14 cellular contexts compared by ENCODE assay signal in the genomic region with DNA sequence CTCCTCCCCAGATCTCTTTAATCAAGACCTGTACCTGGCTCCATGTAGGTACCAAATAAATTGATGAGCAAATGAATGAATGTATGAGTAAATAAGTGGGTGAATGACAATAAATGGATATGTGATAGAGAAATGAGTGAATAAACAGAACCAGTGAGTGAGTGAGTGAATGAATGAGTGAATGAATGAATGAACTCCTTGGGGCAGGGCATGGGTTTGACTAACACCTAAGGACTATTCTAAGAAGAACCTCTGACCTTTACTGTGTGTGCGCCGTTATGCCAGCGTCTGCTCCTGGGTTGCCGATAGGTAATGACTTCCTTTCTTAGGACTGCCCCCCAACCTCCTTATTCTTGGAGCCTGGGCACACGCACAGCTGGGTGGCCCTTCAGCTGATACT. TPM values are rescaled to one million over a fixed set of nuclear protein-coding genes. Genes with fewer than 3 reads are reported as not detected.
DNase-seq lines count a peak whose midpoint lies in the region; ATAC-seq and TF ChIP-seq lines count a peak whose summit lies in the region.
"Had no signal": no experiment of that assay in that cellular context is flagged by ENCODE, and none has a peak within 500 bp of the region (broad histone marks: within the 10 kb centered on the region; RNA-seq: fewer than 3 reads in every experiment).

No MANE protein-coding gene starts in this region.

- peaks cover 10% of the 10 kb centered on the region for H3K79me1 ChIP-seq in trophoblast cell (ENCODE audit: low read length)

- no CpG with 5 or more reads among the region's 5 CpGs for whole genome bisulfite sequencing in trophoblast cell (ENCODE audit: extremely low coverage, insufficient coverage, insufficient read length)

- H3K27me3 ChIP-seq in trophoblast cell (ENCODE audit: insufficient read depth, low read length) (no peaks in the 10 kb centered on the region), PC-3 (ENCODE audit: low read length) (no peaks in the 10 kb centered on the region)
- H3K27me3 ChIP-seq: body of pancreas, testis had no signal

- POLR2A ChIA-PET in PC-3 (lab: Charles Lee; ENCODE audit: unreplicated experiment): no interaction called here

- H2BK12ac ChIP-seq in trophoblast cell (ENCODE audit: low read length): peak overlapping the region; percentile 68

- H3F3A ChIP-seq in PC-3 (ENCODE audit: low read length, unreplicated experiment): no peaks in the 10 kb centered on the region

- no peaks in the 10 kb centered on the region for H3K9me3 Mint-ChIP-seq in T-helper 1 cell treated with Interleukin-12 subunit alpha and Interleukin-12 subunit beta and Interleukin-4 antibody, amounts not matched to agents 30 μg/mL and 1 μg/mL, for 36 hours
- H3K9me3 Mint-ChIP-seq in IgD-negative memory B cell: peaks cover 0 to 2% (median 2%) of the 10 kb centered on the region in 3 donors
- H3K9me3 Mint-ChIP-seq in dendritic cell treated with granulocyte-macrophage colony-stimulating factor and Interleukin-4, amounts not matched to agents 40 ng/mL and 50 ng/mL, for 4 days: no peaks in the 10 kb centered on the region
- H3K9me3 Mint-ChIP-seq: endodermal cell had no signal

- H3K27me3 Mint-ChIP-seq in T-helper 1 cell treated with Interleukin-12 subunit alpha and Interleukin-12 subunit beta and Interleukin-4 antibody, amounts not matched to agents 30 μg/mL and 1 μg/mL, for 36 hours (ENCODE audit: low read depth): peaks cover 4% of the 10 kb centered on the region
- H3K27me3 Mint-ChIP-seq in IgD-negative memory B cell: no peaks in the 10 kb centered on the region
- peaks cover 8% of the 10 kb centered on the region for H3K27me3 Mint-ChIP-seq in dendritic cell treated with granulocyte-macrophage colony-stimulating factor and Interleukin-4, amounts not matched to agents 40 ng/mL and 50 ng/mL, for 4 days

- peak overlapping the region; percentile 42 for H3K14ac ChIP-seq in trophoblast cell (ENCODE audit: low read length)

- CTCF ChIA-PET in PC-3 (lab: Charles Lee): no interaction called here

- intact Hi-C loops in dendritic cell treated with granulocyte-macrophage colony-stimulating factor and Interleukin-4, amounts not matched to agents 40 ng/mL and 50 ng/mL, for 4 days (cut with micrococcal nuclease): no loop called here
- intact Hi-C loops in PC-3 (cut with micrococcal nuclease): no loop called here

- no peak overlapping the region for H3K23ac ChIP-seq in trophoblast cell (ENCODE audit: low read length)

- H3K4ac ChIP-seq in trophoblast cell (ENCODE audit: low read depth, low read length): no peak overlapping the region

- H3K36me3 ChIP-seq in trophoblast cell (ENCODE audit: control insufficient read depth in 1 of 2, insufficient read depth in 2 of 2, low read length in 2 of 2): no peaks in the 10 kb centered on the region
- peaks cover 9% of the 10 kb centered on the region for H3K36me3 ChIP-seq in PC-3 (ENCODE audit: low read depth, low read length)
- H3K36me3 ChIP-seq: neutrophil had no signal

- H3K9ac ChIP-seq in trophoblast cell (ENCODE audit: low read length): no peak overlapping the region
- H3K9ac ChIP-seq in PC-3 (ENCODE audit: low read length): no peak overlapping the region

- H3K9me2 ChIP-seq in PC-3 (replicated peaks; ENCODE audit: low read length): no peaks in the 10 kb centered on the region

- H4K91ac ChIP-seq in trophoblast cell (ENCODE audit: low read depth, low read length): peak overlapping the region; percentile 11

- peak overlapping the region; percentile 48 for H3K4me3 Mint-ChIP-seq in T-helper 1 cell treated with Interleukin-12 subunit alpha and Interleukin-12 subunit beta and Interleukin-4 antibody, amounts not matched to agents 30 μg/mL and 1 μg/mL, for 36 hours
- peak overlapping the region in 3 of 4 donors; percentile 12 to 98 (median 71) for H3K4me3 Mint-ChIP-seq in IgD-negative memory B cell
- H3K4me3 Mint-ChIP-seq in dendritic cell treated with granulocyte-macrophage colony-stimulating factor and Interleukin-4, amounts not matched to agents 40 ng/mL and 50 ng/mL, for 4 days: no peak overlapping the region

- no peak overlapping the region for H2AK5ac ChIP-seq in trophoblast cell (ENCODE audit: low read length)

- peak overlapping the region; percentile 25 for H4K8ac ChIP-seq in trophoblast cell (ENCODE audit: low read depth, low read length)

- H4K12ac ChIP-seq in trophoblast cell (ENCODE audit: low read depth, low read length): no peak overlapping the region

- H4K20me1 ChIP-seq in PC-3 (ENCODE audit: low read length): no peaks in the 10 kb centered on the region

- peaks cover 6% of the 10 kb centered on the region for H3K36me3 Mint-ChIP-seq in T-helper 1 cell treated with Interleukin-12 subunit alpha and Interleukin-12 subunit beta and Interleukin-4 antibody, amounts not matched to agents 30 μg/mL and 1 μg/mL, for 36 hours (ENCODE audit: low read depth)
- peaks cover 6% of the 10 kb centered on the region for H3K36me3 Mint-ChIP-seq in IgD-negative memory B cell
- H3K36me3 Mint-ChIP-seq in dendritic cell treated with granulocyte-macrophage colony-stimulating factor and Interleukin-4, amounts not matched to agents 40 ng/mL and 50 ng/mL, for 4 days (ENCODE audit: low read depth): peaks cover 29% of the 10 kb centered on the region

- H2AFZ ChIP-seq in trophoblast cell (ENCODE audit: insufficient read depth, low read length, poor library complexity) (no peak overlapping the region), PC-3 (ENCODE audit: low read length) (no peak overlapping the region)

- H2BK5ac ChIP-seq in trophoblast cell (ENCODE audit: low read depth, low read length, poor library complexity): no peak overlapping the region

- no peak for TF ChIP-seq CTCF in PC-3 (conservative IDR thresholded peaks at IDR 0.05; ENCODE audit: low read depth, low read length)

- H3K4me2 ChIP-seq in trophoblast cell (ENCODE audit: low read length) (no peak overlapping the region), PC-3 (ENCODE audit: low read length) (no peak overlapping the region; the same call in 1 of the 2 replicates)

- DNase-seq in T-helper 1 cell (no peak), trophoblast cell (no peak), Kasumi-1 (lab: John Stamatoyannopoulos, UW) (no peak), hippocampal formation (lab: John Stamatoyannopoulos, UW) (no peak), PC-3 (no peak)
- DNase-seq: DMS153, endodermal cell, NCI-H1417 treated with DMSO at 0.1 percent for 48 hours, testis had no signal

- no peak overlapping the region for H3K27ac Mint-ChIP-seq in T-helper 1 cell treated with Interleukin-12 subunit alpha and Interleukin-12 subunit beta and Interleukin-4 antibody, amounts not matched to agents 30 μg/mL and 1 μg/mL, for 36 hours
- peak overlapping the region in 1 of 3 donors; percentile 98 for H3K27ac Mint-ChIP-seq in IgD-negative memory B cell
- peak overlapping the region; percentile 42 for H3K27ac Mint-ChIP-seq in dendritic cell treated with granulocyte-macrophage colony-stimulating factor and Interleukin-4, amounts not matched to agents 40 ng/mL and 50 ng/mL, for 4 days
- H3K27ac Mint-ChIP-seq: endodermal cell had no signal

- peaks cover 3 to 4% of the 10 kb centered on the region in 2 experiments for H3K4me1 ChIP-seq in trophoblast cell (ENCODE audit: control insufficient read depth in 1 of 2, insufficient read depth in 2 of 2, low read length in 2 of 2)
- peaks cover 22% of the 10 kb centered on the region for H3K4me1 ChIP-seq in PC-3 (ENCODE audit: insufficient read depth, low read length)

- H2BK120ac ChIP-seq in trophoblast cell (ENCODE audit: insufficient read depth, low read length, poor library complexity): peak overlapping the region; percentile 44

- no TSS peak for BruUV-seq in PC-3 (replicated peaks; lab: Mats Ljungman, UMichigan)

- peaks cover 16% of the 10 kb centered on the region for H3K4me1 Mint-ChIP-seq in T-helper 1 cell treated with Interleukin-12 subunit alpha and Interleukin-12 subunit beta and Interleukin-4 antibody, amounts not matched to agents 30 μg/mL and 1 μg/mL, for 36 hours (ENCODE audit: low read depth)
- peaks cover 9 to 29% (median 23%) of the 10 kb centered on the region in 3 donors for H3K4me1 Mint-ChIP-seq in IgD-negative memory B cell
- peaks cover 37% of the 10 kb centered on the region for H3K4me1 Mint-ChIP-seq in dendritic cell treated with granulocyte-macrophage colony-stimulating factor and Interleukin-4, amounts not matched to agents 40 ng/mL and 50 ng/mL, for 4 days (ENCODE audit: low read depth)

- H3K18ac ChIP-seq in trophoblast cell (ENCODE audit: low read length): no peak overlapping the region

- no peak overlapping the region for H3K27ac ChIP-seq in trophoblast cell (ENCODE audit: low read depth, low read length)
- H3K27ac ChIP-seq in PC-3 (ENCODE audit: low read length): no peak overlapping the region
- H3K27ac ChIP-seq: body of pancreas, neutrophil had no signal

- peaks cover 3% of the 10 kb centered on the region for H3K79me2 ChIP-seq in trophoblast cell (ENCODE audit: control insufficient read depth, insufficient read depth, low read length, poor library complexity)
- H3K79me2 ChIP-seq in PC-3 (ENCODE audit: low read length): peaks cover 27% of the 10 kb centered on the region

- H3K4me3 ChIP-seq in trophoblast cell (ENCODE audit: low read depth, low read length): no peak overlapping the region
- no peak overlapping the region for H3K4me3 ChIP-seq in PC-3 (ENCODE audit: low read length)
- H3K4me3 ChIP-seq: body of pancreas had no signal

- H3K9me3 ChIP-seq in trophoblast cell (ENCODE audit: insufficient read depth, low read depth, low read length) (no peaks in the 10 kb centered on the region), PC-3 (ENCODE audit: low read length) (no peaks in the 10 kb centered on the region)
- H3K9me3 ChIP-seq: body of pancreas, neutrophil, testis had no signal

- no peak for ATAC-seq in PC-3
- ATAC-seq: body of pancreas had no signal

RNA-seq across cellular contexts. Expression of gene RPL26L1, which starts 1.8 kb away (rescaled TPM):
- 27.9 TPM for polyA plus RNA-seq in IgD-negative memory B cell
- polyA plus RNA-seq in trophoblast cell (2013): 61.9 and 63.3 TPM in 2 replicates
- 73.9 and 93.1 TPM in 2 replicates for total RNA-seq in PC-3 (2014; rRNA removed)

RNA-seq across cellular contexts. Expression of gene ATP6V0E1, which starts 26.1 kb away (rescaled TPM):
- 427 TPM for polyA plus RNA-seq in IgD-negative memory B cell
- 246 and 249 TPM in 2 replicates for polyA plus RNA-seq in trophoblast cell (2013)
- 154 and 162 TPM in 2 replicates for total RNA-seq in PC-3 (2014; rRNA removed)
